9 cellular contexts compared by ENCODE assay signal in genomic region chr2:20452551-20452950, GRCh38. TPM values are rescaled to one million over a fixed set of nuclear protein-coding genes. Genes with fewer than 3 reads are reported as not detected.
DNase-seq lines count a peak whose midpoint lies in the region; ATAC-seq lines count a peak whose summit lies in the region.
"Had no signal": no experiment of that assay in that cellular context is flagged by ENCODE, and none has a peak within 500 bp of the region (broad histone marks: within the 10 kb centered on the region; RNA-seq: fewer than 3 reads in every experiment).

No MANE protein-coding gene starts in this region.

- H3K9ac ChIP-seq in adipocyte (ENCODE audit: low read length): no peak overlapping the region

- H3K4me1 ChIP-seq in adipocyte (ENCODE audit: control insufficient read depth, insufficient read depth, low read length): peaks cover 34% of the 10 kb centered on the region

- H3K9me3 ChIP-seq in adipocyte (ENCODE audit: control insufficient read depth, low read length): no peaks in the 10 kb centered on the region

- no peaks in the 10 kb centered on the region for H3K27me3 ChIP-seq in adipocyte (replicated peaks; ENCODE audit: control insufficient read depth, insufficient read depth, low read length)

- ATAC-seq in GM19035 (IDR thresholded peaks at IDR 0.05; ENCODE audit: unreplicated experiment): no peak
- no peak for ATAC-seq in HG03565 (IDR thresholded peaks at IDR 0.05; ENCODE audit: unreplicated experiment)
- ATAC-seq in HG02763 (IDR thresholded peaks at IDR 0.05; ENCODE audit: unreplicated experiment): no peak

- no peak overlapping the region for H3K4me3 ChIP-seq in adipocyte (ENCODE audit: low read length)

- peaks cover 10% of the 10 kb centered on the region for H3K36me3 ChIP-seq in adipocyte (ENCODE audit: control insufficient read depth, insufficient read depth, low read length, severe bottlenecking)

- peak; percentile 82 for DNase-seq in ELF-1 (ENCODE audit: low read depth, low spot score)
- DNase-seq in adipocyte (ENCODE audit: low read depth): peak; percentile 27
- peak; percentile 60 for DNase-seq in glomerular endothelial cell (ENCODE audit: extremely low read depth, low read depth, low spot score)
- peak; percentile 52 for DNase-seq in renal cortical epithelial cell (ENCODE audit: low read depth)
- no peak for DNase-seq in RPMI8226
- DNase-seq: immature natural killer cell had no signal

RNA-seq across cellular contexts. Expression of gene RHOB, which starts 5.7 kb away (rescaled TPM):
- 360 and 1,321 TPM in 2 replicates for total RNA-seq in glomerular endothelial cell
- total RNA-seq in renal cortical epithelial cell: 466 and 1,033 TPM in 2 replicates
